In genomic region chr11:45209480-45209879, GRCh38 we compare ENCODE assay signal across 11 cellular contexts.
DNase-seq lines count a peak whose midpoint lies in the region; ATAC-seq and TF ChIP-seq lines count a peak whose summit lies in the region.
"Had no signal": no experiment of that assay in that cellular context is flagged by ENCODE, and none has a peak within 500 bp of the region (broad histone marks: within the 10 kb centered on the region; RNA-seq: fewer than 3 reads in every experiment).

No MANE protein-coding gene starts in this region.

- no peak overlapping the region for H3K9ac ChIP-seq in GM23248

- H3K4me3 ChIP-seq in GM23248 (no peak overlapping the region), dorsolateral prefrontal cortex (peak overlapping the region in 31 of 59 donors; percentile 2 to 41 (median 22))

- peaks cover 15% of the 10 kb centered on the region for H3K4me1 Mint-ChIP-seq in mesothelial cell of epicardium
- H3K4me1 Mint-ChIP-seq in stimulated activated effector memory CD8-positive, alpha-beta T cell treated with anti-CD3 and anti-CD28 coated beads, Interleukin-12 subunit alpha, Interleukin-12 subunit beta, amount 100 ng/mL, for 72 hours = peaks cover 7% of the 10 kb centered on the region
- H3K4me1 Mint-ChIP-seq: activated T-helper 17 cell treated with anti-CD3 and anti-CD28 coated beads, Interleukin-2, amount 50 U/mL, for 72 hours had no signal

- H3K79me2 ChIP-seq in GM23248 (ENCODE audit: insufficient read depth) = no peaks in the 10 kb centered on the region

- H3K9me2 ChIP-seq in GM23248 (ENCODE audit: insufficient read depth) = no peaks in the 10 kb centered on the region

- H3K9me3 Mint-ChIP-seq in mesothelial cell of epicardium = no peaks in the 10 kb centered on the region
- no peaks in the 10 kb centered on the region for H3K9me3 Mint-ChIP-seq in stimulated activated effector memory CD8-positive, alpha-beta T cell treated with anti-CD3 and anti-CD28 coated beads, Interleukin-12 subunit alpha, Interleukin-12 subunit beta, amount 100 ng/mL, for 72 hours
- H3K9me3 Mint-ChIP-seq: activated T-helper 17 cell treated with anti-CD3 and anti-CD28 coated beads, Interleukin-2, amount 50 U/mL, for 72 hours had no signal

- H3K27me3 ChIP-seq in GM23248 (replicated peaks; ENCODE audit: insufficient read depth) = no peaks in the 10 kb centered on the region
- no peaks in the 10 kb centered on the region for H3K27me3 ChIP-seq in dorsolateral prefrontal cortex

- WGBS in GM23248 (ENCODE audit: low coverage in 1 of 2, low lambda C conversion rate in 2 of 2, missing lambda C conversion rate in 2 of 2), 2 experiments = 33 to 38% methylated on average over 11 of the region's 11 CpGs

- H3K4me1 ChIP-seq in GM23248 (ENCODE audit: insufficient read depth) = peaks cover 5% of the 10 kb centered on the region; the same call in 1 of the 2 replicates

- peak overlapping the region; percentile 47 for H3K4me3 Mint-ChIP-seq in mesothelial cell of epicardium
- H3K4me3 Mint-ChIP-seq in stimulated activated effector memory CD8-positive, alpha-beta T cell treated with anti-CD3 and anti-CD28 coated beads, Interleukin-12 subunit alpha, Interleukin-12 subunit beta, amount 100 ng/mL, for 72 hours = no peak overlapping the region
- H3K4me3 Mint-ChIP-seq: activated T-helper 17 cell treated with anti-CD3 and anti-CD28 coated beads, Interleukin-2, amount 50 U/mL, for 72 hours had no signal

- no peaks in the 10 kb centered on the region for H3K27me3 Mint-ChIP-seq in mesothelial cell of epicardium (ENCODE audit: low read depth)
- H3K27me3 Mint-ChIP-seq: activated T-helper 17 cell treated with anti-CD3 and anti-CD28 coated beads, Interleukin-2, amount 50 U/mL, for 72 hours had no signal

- DNase-seq in GM23248 = no peak
- DNase-seq in dorsolateral prefrontal cortex = no peak
- no peak for DNase-seq in mesothelial cell of epicardium (ENCODE audit: low spot score in 2 of 2, unreplicated experiment in 2 of 2)
- DNase-seq in stimulated activated effector memory CD8-positive, alpha-beta T cell treated with anti-CD3 and anti-CD28 coated beads, Interleukin-12 subunit alpha, Interleukin-12 subunit beta, amount 100 ng/mL, for 72 hours (ENCODE audit: low spot score in 2 of 2) = no peak
- DNase-seq in GF-D8 (lab: John Stamatoyannopoulos, UW) = no peak
- DNase-seq in HT-29 (ENCODE audit: low spot score) = no peak
- DNase-seq in DMS 273 treated with DMSO at 0.1 percent for 48 hours (lab: John Stamatoyannopoulos, UW) = no peak
- DNase-seq: activated CD4-positive, alpha-beta T cell treated with anti-CD3 and anti-CD28 coated beads for 48 hours; NCI-H2081 treated with DMSO at 0.1 percent for 48 hours had no signal

- in situ Hi-C loops in GM23248 (cut with MboI) = no loop called here

- TF ChIP-seq CTCF in dorsolateral prefrontal cortex (IDR thresholded peaks at IDR 0.05 in 54 of 56, conservative IDR thresholded peaks at IDR 0.05 in 2 of 56; ENCODE audit: low read depth in 1 of 56, partially characterized antibody in 56 of 56) = no peak
- TF ChIP-seq CTCF in mesothelial cell of epicardium (IDR thresholded peaks at IDR 0.05; ENCODE audit: unreplicated experiment) = no peak

- H3K27ac ChIP-seq in GM23248 (no peak overlapping the region), dorsolateral prefrontal cortex (peak overlapping the region in 57 of 59 donors; percentile 51 to 96 (median 82))

- peaks cover 14% of the 10 kb centered on the region for H3K36me3 Mint-ChIP-seq in mesothelial cell of epicardium
- no peaks in the 10 kb centered on the region for H3K36me3 Mint-ChIP-seq in stimulated activated effector memory CD8-positive, alpha-beta T cell treated with anti-CD3 and anti-CD28 coated beads, Interleukin-12 subunit alpha, Interleukin-12 subunit beta, amount 100 ng/mL, for 72 hours

- no peak overlapping the region for H3K4me2 ChIP-seq in GM23248 (ENCODE audit: unreplicated experiment)

- ATAC-seq in stimulated activated effector memory CD8-positive, alpha-beta T cell treated with anti-CD3 and anti-CD28 coated beads, Interleukin-12 subunit alpha, Interleukin-12 subunit beta, amount 100 ng/mL, for 72 hours = no peak
- ATAC-seq in esophagus mucosa = no peak
- ATAC-seq: activated T-helper 17 cell treated with anti-CD3 and anti-CD28 coated beads, Interleukin-2, amount 50 U/mL, for 72 hours had no signal

- intact Hi-C loops in dorsolateral prefrontal cortex (cut with DNase I) = no loop called here

- no peaks in the 10 kb centered on the region for H4K20me1 ChIP-seq in GM23248 (ENCODE audit: insufficient read depth)

- H3K27ac Mint-ChIP-seq in mesothelial cell of epicardium = peak overlapping the region; percentile 71
- peak overlapping the region; percentile 77 for H3K27ac Mint-ChIP-seq in stimulated activated effector memory CD8-positive, alpha-beta T cell treated with anti-CD3 and anti-CD28 coated beads, Interleukin-12 subunit alpha, Interleukin-12 subunit beta, amount 100 ng/mL, for 72 hours
- H3K27ac Mint-ChIP-seq: activated T-helper 17 cell treated with anti-CD3 and anti-CD28 coated beads, Interleukin-2, amount 50 U/mL, for 72 hours had no signal

- no peaks in the 10 kb centered on the region for H3K9me3 ChIP-seq in GM23248 (ENCODE audit: low read depth)

- H3F3A ChIP-seq in GM23248 (ENCODE audit: insufficient read depth) = no peaks in the 10 kb centered on the region

- H2AFZ ChIP-seq in GM23248 = peak overlapping the region; percentile 56; the same call in 1 of the 2 replicates

- H3K36me3 ChIP-seq in GM23248 (ENCODE audit: low read depth) = no peaks in the 10 kb centered on the region
